In genomic region chr4:37890501-37891220, GRCh38 we compare ENCODE assay signal across 8 cellular contexts. TPM values are rescaled to one million over a fixed set of nuclear protein-coding genes. Genes with fewer than 3 reads are reported as not detected.
DNase-seq lines count a peak whose midpoint lies in the region; ATAC-seq, FAIRE-seq and TF ChIP-seq lines count a peak whose summit lies in the region.

A gene with protein sequence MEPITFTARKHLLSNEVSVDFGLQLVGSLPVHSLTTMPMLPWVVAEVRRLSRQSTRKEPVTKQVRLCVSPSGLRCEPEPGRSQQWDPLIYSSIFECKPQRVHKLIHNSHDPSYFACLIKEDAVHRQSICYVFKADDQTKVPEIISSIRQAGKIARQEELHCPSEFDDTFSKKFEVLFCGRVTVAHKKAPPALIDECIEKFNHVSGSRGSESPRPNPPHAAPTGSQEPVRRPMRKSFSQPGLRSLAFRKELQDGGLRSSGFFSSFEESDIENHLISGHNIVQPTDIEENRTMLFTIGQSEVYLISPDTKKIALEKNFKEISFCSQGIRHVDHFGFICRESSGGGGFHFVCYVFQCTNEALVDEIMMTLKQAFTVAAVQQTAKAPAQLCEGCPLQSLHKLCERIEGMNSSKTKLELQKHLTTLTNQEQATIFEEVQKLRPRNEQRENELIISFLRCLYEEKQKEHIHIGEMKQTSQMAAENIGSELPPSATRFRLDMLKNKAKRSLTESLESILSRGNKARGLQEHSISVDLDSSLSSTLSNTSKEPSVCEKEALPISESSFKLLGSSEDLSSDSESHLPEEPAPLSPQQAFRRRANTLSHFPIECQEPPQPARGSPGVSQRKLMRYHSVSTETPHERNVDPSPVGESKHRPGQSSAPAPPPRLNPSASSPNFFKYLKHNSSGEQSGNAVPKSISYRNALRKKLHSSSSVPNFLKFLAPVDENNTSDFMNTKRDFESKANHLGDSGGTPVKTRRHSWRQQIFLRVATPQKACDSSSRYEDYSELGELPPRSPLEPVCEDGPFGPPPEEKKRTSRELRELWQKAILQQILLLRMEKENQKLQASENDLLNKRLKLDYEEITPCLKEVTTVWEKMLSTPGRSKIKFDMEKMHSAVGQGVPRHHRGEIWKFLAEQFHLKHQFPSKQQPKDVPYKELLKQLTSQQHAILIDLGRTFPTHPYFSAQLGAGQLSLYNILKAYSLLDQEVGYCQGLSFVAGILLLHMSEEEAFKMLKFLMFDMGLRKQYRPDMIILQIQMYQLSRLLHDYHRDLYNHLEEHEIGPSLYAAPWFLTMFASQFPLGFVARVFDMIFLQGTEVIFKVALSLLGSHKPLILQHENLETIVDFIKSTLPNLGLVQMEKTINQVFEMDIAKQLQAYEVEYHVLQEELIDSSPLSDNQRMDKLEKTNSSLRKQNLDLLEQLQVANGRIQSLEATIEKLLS (N-terminal part only) (plus strand): TSS chr4:37891084. CDS start chr4:37902096, 11,012 bp downstream.

- ATAC-seq in GM21529 (IDR thresholded peaks at IDR 0.05; ENCODE audit: unreplicated experiment) = peak; percentile 31

- no peaks in the 10 kb centered on the region for H3K27me3 ChIP-seq in brain microvascular endothelial cell (replicated peaks)

- no peak for TF ChIP-seq CTCF in brain microvascular endothelial cell (IDR thresholded peaks at IDR 0.05; ENCODE audit: low read depth, low read length, missing control alignments)
- no peak for TF ChIP-seq CTCF in kidney (IDR thresholded peaks at IDR 0.05; ENCODE audit: borderline replicate concordance, extremely low read depth, insufficient read depth)

- intact Hi-C loops in kidney (cut with DNase I) = no loop called here

- no peak for TF ChIP-seq POLR2A in erythroblast (IDR thresholded peaks at IDR 0.05; ENCODE audit: low read length)

- peaks cover 0 to 9% of the 10 kb centered on the region in 2 donors for H3K4me1 ChIP-seq in kidney (ENCODE audit: control insufficient read depth in 1 of 2, insufficient read depth in 1 of 2, low read depth in 1 of 2, low read length in 2 of 2)

- H3K27ac ChIP-seq in brain microvascular endothelial cell (no peak within 1 kb of the TSS), kidney (ENCODE audit: low read depth in 2 of 2, low read length in 2 of 2) (peak within 1 kb of the TSS; percentile 25 to 33)

- peak within 1 kb of the TSS; percentile 62 for H3K4me3 ChIP-seq in brain microvascular endothelial cell (ENCODE audit: low read depth, low read length)
- H3K4me3 ChIP-seq in kidney (ENCODE audit: low read length in 2 of 2) = peak within 1 kb of the TSS; percentile 64 to 71

- DNase-seq in Daoy (ENCODE audit: low read depth) (peak; percentile 34), KBM-7 (peak; percentile 56), T-helper 22 cell (ENCODE audit: low read depth) (peak; percentile 5), brain microvascular endothelial cell (no peak), kidney (peak; percentile 91), erythroblast (lab: John Stamatoyannopoulos, UW) (no peak)
- peak; percentile 15 to 27 for DNase-seq in stimulated activated CD4-positive, alpha-beta T cell treated with anti-CD3 and anti-CD28 coated beads, Interleukin-15, amount 100 ng/mL, for 1 hour (ENCODE audit: low read depth in 1 of 2, low spot score in 1 of 2)

- H3K36me3 ChIP-seq in brain microvascular endothelial cell (replicated peaks) = no peaks in the 10 kb centered on the region
- H3K36me3 ChIP-seq in kidney (ENCODE audit: control insufficient read depth in 1 of 2, insufficient read depth in 2 of 2, low read length in 2 of 2) = no peaks in the 10 kb centered on the region

- no peaks in the 10 kb centered on the region for H3K9me3 ChIP-seq in kidney (ENCODE audit: control insufficient read depth in 1 of 2, low read length in 2 of 2)

- FAIRE-seq in kidney (lab: Jason Lieb, UNC) = no peak

- in situ Hi-C loops in KBM-7 (cut with MboI; ENCODE audit: low pct_unique_long_range_greater_than_20kb, low sequenced_read_pairs) (no loop called here), brain microvascular endothelial cell (cut with HindIII; ENCODE audit: low pct_ligation_motif_present, low sequenced_read_pairs) (no loop called here)

- H3K9ac ChIP-seq in kidney (ENCODE audit: low read length in 2 of 2) = peak within 1 kb of the TSS; percentile 48 to 59

RNA-seq across cellular contexts. Expression of the gene that starts here (rescaled TPM):
- total RNA-seq in Daoy (2014; rRNA removed; shearing (Covaris generic)) = 49.9 and 52.9 TPM in 2 replicates
- total RNA-seq in kidney = 170 TPM
- polyA plus RNA-seq in kidney (ENCODE audit: insufficient read depth, low read depth, low replicate concordance) = 182 TPM

Comparison
In these comparisons a context has a peak if more than half of its experiments do, and no peak if none do; other contexts are left out.
1. DNase-seq: peak in Daoy (single experiment), KBM-7 (single experiment), T-helper 22 cell (single experiment), kidney (single experiment) and stimulated activated CD4-positive, alpha-beta T cell treated with anti-CD3 and anti-CD28 coated beads, Interleukin-15, amount 100 ng/mL, for 1 hour (2 of 2); none in brain microvascular endothelial cell (single experiment) and erythroblast (0 of 2).